In the genomic region with DNA sequence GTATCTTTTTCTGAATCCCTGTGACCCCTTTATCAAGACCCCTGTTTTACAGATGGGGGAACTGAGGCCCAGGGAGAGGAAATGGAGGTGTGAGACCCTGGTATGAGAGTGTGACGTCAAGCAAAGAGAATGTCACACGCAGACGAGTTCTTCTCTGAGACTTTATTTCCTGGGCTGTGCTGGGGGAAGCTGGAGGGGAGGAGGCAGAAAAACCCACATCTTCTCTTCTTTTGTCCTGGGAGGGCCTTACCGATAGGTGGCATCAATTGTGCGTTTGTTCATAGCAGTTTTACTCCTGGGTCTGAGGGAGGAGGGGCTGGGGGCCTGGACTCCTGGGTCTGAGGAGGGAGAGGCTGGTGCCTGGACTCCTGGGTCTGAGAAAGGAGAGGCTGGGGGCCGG, we compare ENCODE assay signal across 1 cellular context.
TF ChIP-seq lines count a peak whose summit lies in the region.

No MANE protein-coding gene starts in this region.

TF ChIP-seq in A549, 52 proteins besides CTCF, POLR2A, EP300 and RAD21:
- TF ChIP-seq RFX5 (IDR thresholded peaks at IDR 0.05) = no peak
- peak; percentile 28 for TF ChIP-seq SMC3 (IDR thresholded peaks at IDR 0.05)
